ENCODE assay signal across 14 cellular contexts in genomic region chr18:58861353-58861752, GRCh38. TPM values are rescaled to one million over a fixed set of nuclear protein-coding genes. Genes with fewer than 3 reads are reported as not detected.
DNase-seq lines count a peak whose midpoint lies in the region; ATAC-seq, FAIRE-seq and TF ChIP-seq lines count a peak whose summit lies in the region.
"Had no signal": no experiment of that assay in that cellular context is flagged by ENCODE, and none has a peak within 500 bp of the region (broad histone marks: within the 10 kb centered on the region; RNA-seq: fewer than 3 reads in every experiment).

No MANE protein-coding gene starts in this region.

- no peak for TF ChIP-seq POLR2A in A549 (IDR thresholded peaks at IDR 0.05; ENCODE audit: low read length)
- TF ChIP-seq POLR2A in IMR-90 (IDR thresholded peaks at IDR 0.05; ENCODE audit: low read depth, low read length) = no peak

- peak overlapping the region; percentile 3; the same call in 1 of the 2 replicates for H3K23ac ChIP-seq in IMR-90 (ENCODE audit: low read depth, low read length)

- peaks cover 81% of the 10 kb centered on the region for H3F3A ChIP-seq in neural progenitor cell (ENCODE audit: low read depth)

- no peak overlapping the region for H2BK15ac ChIP-seq in IMR-90 (ENCODE audit: low read depth, low read length)

- CTCF ChIA-PET in A549 (lab: Yijun Ruan, JAX) (no interaction called here), IMR-90 (lab: Yijun Ruan, JAX) (interaction anchor here (0.6 to 1.1 kb wide), 2 partner anchors 61 to 74 kb away, joined by 3 read pairs; no protein-coding TSS in a partner anchor)

- no peak overlapping the region for H2AK5ac ChIP-seq in IMR-90 (ENCODE audit: low read depth, low read length)

- H3K14ac ChIP-seq in IMR-90 (replicated peaks; ENCODE audit: low read depth, low read length) = peak overlapping the region; percentile 4; the same call in 1 of the 2 replicates

- H3K36me3 ChIP-seq in IMR-90 (ENCODE audit: control insufficient read depth, insufficient read depth, low read length) (peaks cover 2% of the 10 kb centered on the region; the same call in 1 of the 2 replicates), neural progenitor cell (no peaks in the 10 kb centered on the region)
- H3K36me3 ChIP-seq: BLaER1 had no signal

- H2AFZ ChIP-seq in IMR-90 (replicated peaks; ENCODE audit: low read length, poor library complexity) = no peak overlapping the region
- H2AFZ ChIP-seq in neural progenitor cell (replicated peaks) = no peak overlapping the region

- dilution Hi-C loops in IMR-90 (cut with HindIII; ENCODE audit: low sequenced_read_pairs, unreplicated experiment) = no loop called here

- no peak for TF ChIP-seq EP300 in A549 (IDR thresholded peaks at IDR 0.05)

- no peak overlapping the region; the same call in 1 of the 2 replicates for H3K4ac ChIP-seq in IMR-90 (ENCODE audit: low read depth, low read length)

- in situ Hi-C loops in IMR-90 (cut with MboI; ENCODE audit: low sequenced_read_pairs) = no loop called here

- H3K4me3 ChIP-seq in A549 = no peak overlapping the region
- no peak overlapping the region for H3K4me3 ChIP-seq in IMR-90 (ENCODE audit: insufficient read depth, low read depth, low read length)
- peak overlapping the region in 54 of 59 donors; percentile 0 to 78 (median 34) for H3K4me3 ChIP-seq in dorsolateral prefrontal cortex
- peak overlapping the region; percentile 71 for H3K4me3 ChIP-seq in neural progenitor cell
- H3K4me3 ChIP-seq: BLaER1 had no signal

- no peak overlapping the region for H3K18ac ChIP-seq in IMR-90 (ENCODE audit: low read depth, low read length)

- peak overlapping the region; percentile 42 for H2BK5ac ChIP-seq in IMR-90 (ENCODE audit: low read depth, low read length, poor library complexity, severe bottlenecking)

- no peak overlapping the region for H2BK20ac ChIP-seq in IMR-90 (ENCODE audit: low read depth, low read length)

- H3K4me2 ChIP-seq in A549 (peak overlapping the region; percentile 84; the same call in 2 of the 3 replicates), IMR-90 (ENCODE audit: low read depth, low read length) (0 out of 2 replicates have a peak overlapping the region, but pooled peaks have one; percentile 21), neural progenitor cell (peak overlapping the region; percentile 93)
- H3K4me2 ChIP-seq: BLaER1 had no signal

- TF ChIP-seq RAD21 in A549 (conservative IDR thresholded peaks at IDR 0.05 in 1 of 2, IDR thresholded peaks at IDR 0.05 in 1 of 2) = no peak
- no peak for TF ChIP-seq RAD21 in IMR-90 (IDR thresholded peaks at IDR 0.05; ENCODE audit: low read length)

- no TSS peak for BruUV-seq in IMR-90 (replicated peaks; lab: Mats Ljungman, UMichigan)

- no peak overlapping the region for H4K91ac ChIP-seq in IMR-90 (ENCODE audit: insufficient read depth, low read depth, low read length)

- H3K27me3 ChIP-seq in IMR-90 (ENCODE audit: control insufficient read depth, insufficient read depth, low read length) (no peaks in the 10 kb centered on the region), dorsolateral prefrontal cortex (no peaks in the 10 kb centered on the region), neural progenitor cell (no peaks in the 10 kb centered on the region)

- no peaks in the 10 kb centered on the region for H3K9me3 Mint-ChIP-seq in neural progenitor cell
- H3K9me3 Mint-ChIP-seq in immature natural killer cell = no peaks in the 10 kb centered on the region
- H3K9me3 Mint-ChIP-seq: activated naive CD4-positive, alpha-beta T cell treated with anti-CD3 and anti-CD28 coated beads, Interleukin-2, amount 50 U/mL, for 72 hours; T-helper 1 cell treated with Interleukin-12 subunit alpha and Interleukin-12 subunit beta and Interleukin-4 antibody, amounts not matched to agents 30 μg/mL and 1 μg/mL, for 36 hours had no signal

- peaks cover 12% of the 10 kb centered on the region for H3K36me3 Mint-ChIP-seq in neural progenitor cell
- H3K36me3 Mint-ChIP-seq in immature natural killer cell = peaks cover 0 to 5% (median 3%) of the 10 kb centered on the region in 3 donors
- H3K36me3 Mint-ChIP-seq: activated naive CD4-positive, alpha-beta T cell treated with anti-CD3 and anti-CD28 coated beads, Interleukin-2, amount 50 U/mL, for 72 hours had no signal

- H3K4me1 Mint-ChIP-seq in neural progenitor cell = peaks cover 68% of the 10 kb centered on the region
- peaks cover 12 to 14% of the 10 kb centered on the region in 2 donors for H3K4me1 Mint-ChIP-seq in immature natural killer cell

- H3K4me3 Mint-ChIP-seq in neural progenitor cell (peak overlapping the region; percentile 57), immature natural killer cell (peak overlapping the region in 1 of 5 donors; percentile 18)
- H3K4me3 Mint-ChIP-seq: activated CD8-positive, alpha-beta T cell treated with anti-CD3 and anti-CD28 coated beads, Interleukin-2, amount 10 ng/mL, durations not matched to agents 7 days and 5 days; T-helper 1 cell treated with Interleukin-12 subunit alpha and Interleukin-12 subunit beta and Interleukin-4 antibody, amounts not matched to agents 30 μg/mL and 1 μg/mL, for 36 hours had no signal

- peak overlapping the region; percentile 1 for H2BK120ac ChIP-seq in IMR-90 (ENCODE audit: low read depth, low read length)

- H3K27ac ChIP-seq in A549 (peak overlapping the region; percentile 99), IMR-90 (ENCODE audit: insufficient read depth, low read length) (no peak overlapping the region), dorsolateral prefrontal cortex (peak overlapping the region; percentile 92 to 100 (median 99)), neural progenitor cell (no peak overlapping the region)
- H3K27ac ChIP-seq: BLaER1 had no signal

- no peaks in the 10 kb centered on the region for H4K20me1 ChIP-seq in IMR-90 (ENCODE audit: insufficient read depth, low read length)
- peaks cover 4% of the 10 kb centered on the region for H4K20me1 ChIP-seq in neural progenitor cell (ENCODE audit: low read depth)
- H4K20me1 ChIP-seq: BLaER1 had no signal

- POLR2A ChIA-PET in A549 (lab: Yijun Ruan, JAX) = no interaction called here
- POLR2A ChIA-PET in IMR-90 (lab: Charles Lee; ENCODE audit: unreplicated experiment) = interaction anchor here (0.6 kb wide), 1 partner anchor 22 kb away, joined by 30 read pairs; no protein-coding TSS in a partner anchor

- DNase-seq in A549 (ENCODE audit: low read depth in 1 of 2, low spot score in 1 of 2) = no peak
- no peak for DNase-seq in IMR-90
- DNase-seq in dorsolateral prefrontal cortex = no peak
- peak; percentile 45 for DNase-seq in neural progenitor cell (ENCODE audit: low spot score)
- no peak for DNase-seq in OCI-M1 (lab: John Stamatoyannopoulos, UW)
- DNase-seq in immature natural killer cell = no peak
- DNase-seq in omental fat pad (ENCODE audit: low spot score) = no peak
- DNase-seq: activated CD8-positive, alpha-beta T cell treated with anti-CD3 and anti-CD28 coated beads, Interleukin-2, amount 10 ng/mL, durations not matched to agents 7 days and 5 days; NCI-H774; stimulated activated CD4-positive, alpha-beta T cell treated with anti-CD3 and anti-CD28 coated beads, Interleukin-2, amount 100 ng/mL, for 24 hours had no signal

- H3K27ac Mint-ChIP-seq in neural progenitor cell (peak overlapping the region; percentile 100), immature natural killer cell (no peak overlapping the region)
- H3K27ac Mint-ChIP-seq: activated CD8-positive, alpha-beta T cell treated with anti-CD3 and anti-CD28 coated beads, Interleukin-2, amount 10 ng/mL, durations not matched to agents 7 days and 5 days; activated naive CD4-positive, alpha-beta T cell treated with anti-CD3 and anti-CD28 coated beads, Interleukin-2, amount 50 U/mL, for 72 hours; T-helper 1 cell treated with Interleukin-12 subunit alpha and Interleukin-12 subunit beta and Interleukin-4 antibody, amounts not matched to agents 30 μg/mL and 1 μg/mL, for 36 hours had no signal

- H3K27me3 Mint-ChIP-seq in neural progenitor cell (ENCODE audit: insufficient read depth, low read depth) (peaks cover 13% of the 10 kb centered on the region), immature natural killer cell (ENCODE audit: low read depth in 3 of 3) (peaks cover 8 to 15% (median 10%) of the 10 kb centered on the region in 3 donors)

- ATAC-seq in A549 = no peak
- ATAC-seq in IMR-90 (ENCODE audit: low read depth) = no peak
- no peak for ATAC-seq in omental fat pad (ENCODE audit: low FRiP score)
- ATAC-seq in GM19328 (IDR thresholded peaks at IDR 0.05; ENCODE audit: unreplicated experiment) = no peak
- ATAC-seq: activated CD8-positive, alpha-beta T cell treated with anti-CD3 and anti-CD28 coated beads, Interleukin-2, amount 10 ng/mL, durations not matched to agents 7 days and 5 days; activated naive CD4-positive, alpha-beta T cell treated with anti-CD3 and anti-CD28 coated beads, Interleukin-2, amount 50 U/mL, for 72 hours had no signal

- no peak overlapping the region for H3K9ac ChIP-seq in IMR-90 (ENCODE audit: low read depth, low read length)
- no peak overlapping the region for H3K9ac ChIP-seq in neural progenitor cell
- H3K9ac ChIP-seq: BLaER1 had no signal

- TF ChIP-seq CTCF in A549 (IDR thresholded peaks at IDR 0.05) = no peak
- no peak for TF ChIP-seq CTCF in IMR-90 (conservative IDR thresholded peaks at IDR 0.05; ENCODE audit: low read depth, low read length)
- peak in 1 of 56 donors; percentile 7 for TF ChIP-seq CTCF in dorsolateral prefrontal cortex (IDR thresholded peaks at IDR 0.05 in 54 of 56, conservative IDR thresholded peaks at IDR 0.05 in 2 of 56; ENCODE audit: low read depth in 1 of 56, partially characterized antibody in 56 of 56)
- TF ChIP-seq CTCF in neural progenitor cell (IDR thresholded peaks at IDR 0.05) = no peak
- TF ChIP-seq CTCF in omental fat pad (IDR thresholded peaks at IDR 0.05) = no peak

- H4K8ac ChIP-seq in IMR-90 (ENCODE audit: low read depth in 2 of 2, low read length in 2 of 2) = no peak overlapping the region; a peak in 1 of 4 replicates

- no peak overlapping the region for H3K56ac ChIP-seq in IMR-90 (ENCODE audit: extremely low read depth, insufficient read depth, low read length)

- peaks cover 27 to 37% of the 10 kb centered on the region in 2 experiments for H3K79me1 ChIP-seq in IMR-90 (ENCODE audit: low read depth in 1 of 2, low read length in 2 of 2)

- no peak overlapping the region for H4K5ac ChIP-seq in IMR-90 (ENCODE audit: low read depth, low read length)

- no peak overlapping the region for H2AK9ac ChIP-seq in IMR-90 (replicated peaks; ENCODE audit: low read depth, low read length, poor library complexity)

- intact Hi-C loops in IMR-90 (cut with micrococcal nuclease) (no loop called here), dorsolateral prefrontal cortex (cut with DNase I) (loop anchor here in 1 of 2 donors (10.0 kb wide), 2 partner anchors 47 to 203 kb away; no protein-coding TSS in a partner anchor)

- FAIRE-seq in A549 (lab: Jason Lieb, UNC) = no peak

- H3K79me2 ChIP-seq in neural progenitor cell (ENCODE audit: low read depth) = peaks cover 44% of the 10 kb centered on the region

- H3K9me3 ChIP-seq in A549 = no peaks in the 10 kb centered on the region
- H3K9me3 ChIP-seq in IMR-90 (ENCODE audit: control insufficient read depth, insufficient read depth, low read length) = 0 out of 2 replicates have a peak, but pooled peaks cover 2% of the 10 kb centered on the region
- H3K9me3 ChIP-seq in neural progenitor cell (ENCODE audit: low read depth) = no peaks in the 10 kb centered on the region
- H3K9me3 ChIP-seq: BLaER1 had no signal

- 78% methylated on average over 3 of the region's 3 CpGs for WGBS in A549 (ENCODE audit: missing lambda C conversion rate)
- WGBS in IMR-90 (ENCODE audit: extremely low coverage in 2 of 2, insufficient read length in 1 of 2), 2 experiments = no CpG with 5 or more reads among the region's 3 CpGs

- peaks cover 16% of the 10 kb centered on the region for H3K9me1 ChIP-seq in IMR-90 (ENCODE audit: insufficient read depth, low read length)

- peaks cover 64% of the 10 kb centered on the region for H3K4me1 ChIP-seq in A549
- peaks cover 34% of the 10 kb centered on the region for H3K4me1 ChIP-seq in IMR-90 (ENCODE audit: control insufficient read depth, insufficient read depth, low read length)
- peaks cover 68% of the 10 kb centered on the region for H3K4me1 ChIP-seq in neural progenitor cell
- H3K4me1 ChIP-seq: BLaER1 had no signal

RNA-seq across cellular contexts. Expression of gene ZNF532, which starts 3.3 kb away (rescaled TPM):
- 64.6 and 76.5 TPM in 2 replicates for polyA plus RNA-seq in A549 (2011; rRNA removed)
- 26.3 and 28.2 TPM in 2 replicates for polyA plus RNA-seq in A549 (2012; cell fraction: cytosol; rRNA removed)
- polyA plus RNA-seq in A549 (2012; cell fraction: nucleus; rRNA removed) = 28.7 and 40.5 TPM in 2 replicates
- polyA plus RNA-seq in A549 (2017; fragmentation: RNase III; extraction: RNeasy Plus Mini Kit Qiagen cat#74134 plus additional on column Dnase treatment) = 26.8 to 31.4 TPM (median 27.1 TPM) in 3 replicates
- polyA minus RNA-seq in A549 (2011; rRNA and poly(A)+ RNA removed) = 141 and 157 TPM in 2 replicates
- total RNA-seq in IMR-90 (2012; rRNA removed) = 29.9 and 30.0 TPM in 2 replicates
- polyA plus RNA-seq in IMR-90 (2012; rRNA removed) = 36.7 and 45.8 TPM in 2 replicates
- polyA plus RNA-seq in IMR-90 (2012; cell fraction: cytosol; rRNA removed) = 18.1 and 24.4 TPM in 2 replicates
- polyA plus RNA-seq in IMR-90 (2012; cell fraction: nucleus; rRNA removed; ENCODE audit: low replicate concordance) = 43.8 and 99.3 TPM in 2 replicates
- total RNA-seq in dorsolateral prefrontal cortex = 100 to 1,000 TPM; 105 to 233 (median 146) TPM
- 121 and 137 TPM in 2 replicates for total RNA-seq in neural progenitor cell (ENCODE audit: low replicate concordance)
- under 1 TPM in 2 of 3 donors, not detected in 1; 0.49 to 0.99 TPM for polyA plus RNA-seq in immature natural killer cell
- total RNA-seq in omental fat pad = 10 to 100 TPM; 41.7 to 73.6 (median 53.3) TPM

Comparison
In these comparisons a context has a peak if more than half of its experiments do, and no peak if none do; other contexts are left out.
1. H3K27ac ChIP-seq: peak in A549 (2 of 2) and dorsolateral prefrontal cortex (59 of 59); none in IMR-90 (single experiment) and neural progenitor cell (single experiment).
2. H3K4me2 ChIP-seq: peak in every context shown above with its lines; median percentile 93 in neural progenitor cell; 84 in A549; 21 in IMR-90.
3. H3K4me3 ChIP-seq: peak in dorsolateral prefrontal cortex (54 of 59) and neural progenitor cell (single experiment); none in A549 (single experiment) and IMR-90 (single experiment).